8 cellular contexts compared by ENCODE assay signal in the genomic region with DNA sequence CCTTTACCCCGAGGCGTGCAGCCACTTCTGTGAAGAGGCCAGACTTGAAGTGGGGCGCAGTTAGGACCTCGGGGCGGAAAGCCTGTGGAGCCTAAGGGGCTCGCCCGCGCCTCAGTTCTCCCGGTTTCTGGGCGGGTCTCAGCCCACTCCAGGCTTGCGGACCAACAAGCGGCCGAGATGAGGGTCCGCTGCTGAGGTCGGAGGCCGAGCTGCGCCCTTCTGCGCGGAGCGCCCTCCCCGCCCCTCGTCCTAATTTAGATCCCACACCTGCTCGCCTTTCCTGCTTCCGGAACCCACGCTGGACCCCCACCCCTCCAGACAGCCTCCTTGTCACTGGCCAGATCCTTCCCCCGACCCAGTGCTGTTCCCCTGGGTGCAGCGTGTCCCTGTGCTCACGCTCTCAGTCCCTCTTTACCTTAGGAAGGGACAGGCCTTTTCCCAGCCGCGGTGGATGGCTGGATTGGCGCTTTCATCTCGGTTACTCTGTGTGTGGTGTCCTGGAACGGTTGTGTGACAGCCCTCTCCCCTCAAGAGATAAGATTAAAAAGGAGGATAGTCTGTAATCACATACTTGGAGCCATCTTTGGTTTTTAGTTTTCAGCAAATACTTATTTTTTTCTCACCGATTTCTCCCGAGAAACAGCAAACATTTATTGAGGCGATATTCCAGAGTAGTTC. TPM values are rescaled to one million over a fixed set of nuclear protein-coding genes. Genes with fewer than 3 reads are reported as not detected.
A peak's percentile ranks its signal among the peaks of the same experiment; 100 is the strongest.
DNase-seq lines count a peak whose midpoint lies in the region; ATAC-seq, FAIRE-seq and TF ChIP-seq lines count a peak whose summit lies in the region.

No MANE protein-coding gene starts in this region.

- H3K27ac ChIP-seq in HUES48 (ENCODE audit: low read depth, low read length) = peak overlapping the region; percentile 98
- H3K27ac ChIP-seq in adrenal gland = peak overlapping the region; percentile 25 to 96 (median 89)
- peak overlapping the region; percentile 85 to 95 for H3K27ac ChIP-seq in thoracic aorta

- H3K27me3 ChIP-seq in HUES48 (ENCODE audit: control insufficient read depth, insufficient read depth, low read length) (no peaks in the 10 kb centered on the region), adrenal gland (no peaks in the 10 kb centered on the region), kidney epithelial cell (ENCODE audit: control insufficient read depth, insufficient read depth, low read length) (no peaks in the 10 kb centered on the region), thoracic aorta (replicated peaks; ENCODE audit: insufficient read depth) (no peaks in the 10 kb centered on the region)

- DNase-seq in GM12891 (ENCODE audit: insufficient read length, low spot score) = no peak
- peak in 2 of 7 donors; percentile 36 to 53 for DNase-seq in adrenal gland
- DNase-seq in kidney epithelial cell (ENCODE audit: low read depth) = no peak
- no peak for DNase-seq in thoracic aorta (ENCODE audit: low spot score)
- DNase-seq in activated CD4-positive, CD25-positive, alpha-beta regulatory T cell treated with anti-CD3 and anti-CD28 coated beads, Interleukin-2, amount 50 U/mL, for 72 hours = no peak
- no peak for DNase-seq in AG08396 (ENCODE audit: low spot score)

- intact Hi-C loops in adrenal gland (cut with DNase I) = loop anchor here in 1 of 2 donors (10.0 kb wide), 1 partner anchor 324 kb away; no protein-coding TSS in a partner anchor

- peaks cover 12% of the 10 kb centered on the region for H3K4me1 ChIP-seq in HUES48 (ENCODE audit: control insufficient read depth, insufficient read depth, low read length)
- H3K4me1 ChIP-seq in adrenal gland (replicated peaks in 1 of 2) = peaks cover 22 to 32% of the 10 kb centered on the region in 2 donors
- peaks cover 12 to 29% of the 10 kb centered on the region in 2 donors for H3K4me1 ChIP-seq in thoracic aorta (ENCODE audit: control insufficient read depth in 1 of 2, low read depth in 2 of 2)

- WGBS in adrenal gland, 4 donors = 5 to 15% (median 7%) methylated on average over 14 to 36 of the region's 36 CpGs

- no peak for FAIRE-seq in GM12891 (lab: Jason Lieb, UNC)

- ATAC-seq in thoracic aorta (ENCODE audit: insufficient number of reproducible peaks, low FRiP score, low read depth) = no peak
- ATAC-seq in GM18861 (IDR thresholded peaks at IDR 0.05; ENCODE audit: unreplicated experiment) = no peak

- TF ChIP-seq POLR2A in GM12891 (IDR thresholded peaks at IDR 0.05; ENCODE audit: low read depth, low read length) (peak; percentile 71; the same call in 1 of the 2 replicates), adrenal gland (IDR thresholded peaks at IDR 0.05) (no peak)

- peaks cover 19% of the 10 kb centered on the region for H3K36me3 ChIP-seq in HUES48 (ENCODE audit: control insufficient read depth, insufficient read depth, low read length)
- peaks cover 0 to 17% of the 10 kb centered on the region in 2 donors for H3K36me3 ChIP-seq in adrenal gland (replicated peaks in 1 of 2)
- peaks cover 1% of the 10 kb centered on the region for H3K36me3 ChIP-seq in kidney epithelial cell (ENCODE audit: control insufficient read depth, insufficient read depth, low read length)
- H3K36me3 ChIP-seq in thoracic aorta = peaks cover 6% of the 10 kb centered on the region

- peak overlapping the region; percentile 83 for H3K9ac ChIP-seq in HUES48 (ENCODE audit: low read depth, low read length)

- no peaks in the 10 kb centered on the region for H3K9me3 ChIP-seq in HUES48 (ENCODE audit: control insufficient read depth, insufficient read depth, low read length)
- H3K9me3 ChIP-seq in adrenal gland (replicated peaks in 1 of 3) = no peaks in the 10 kb centered on the region
- H3K9me3 ChIP-seq in thoracic aorta = no peaks in the 10 kb centered on the region

- H3K4me3 ChIP-seq in HUES48 (ENCODE audit: low read depth, low read length) (peak overlapping the region; percentile 90), adrenal gland (peak overlapping the region in 3 of 4 donors; percentile 57 to 76 (median 65)), kidney epithelial cell (ENCODE audit: low read depth, low read length) (peak overlapping the region; percentile 78), thoracic aorta (peak overlapping the region; percentile 92)

- no peak for TF ChIP-seq CTCF in adrenal gland (IDR thresholded peaks at IDR 0.05)
- no peak for TF ChIP-seq CTCF in kidney epithelial cell (IDR thresholded peaks at IDR 0.05; ENCODE audit: insufficient read depth, low read length, poor library complexity, severe bottlenecking)
- no peak for TF ChIP-seq CTCF in thoracic aorta (IDR thresholded peaks at IDR 0.05)

TF ChIP-seq in GM12891, 5 proteins besides CTCF, POLR2A, EP300 and RAD21:
- TF ChIP-seq PAX5 (IDR thresholded peaks at IDR 0.05; ENCODE audit: insufficient read depth, low read length, severe bottlenecking) (no peak), POU2F2 (IDR thresholded peaks at IDR 0.05; ENCODE audit: low read depth, low read length) (no peak), POLR2AphosphoS5 (IDR thresholded peaks at IDR 0.05; ENCODE audit: low read depth, low read length) (peak; percentile 73)

RNA-seq across cellular contexts. Expression of a gene that starts 0.9 kb away (rescaled TPM):
- 25.2 TPM for polyA plus RNA-seq in GM12891 (2012; ENCODE audit: low read depth, missing spikeins)
- total RNA-seq in adrenal gland (10 to 100 TPM; 21.3 to 61.4 (median 49.7) TPM), kidney epithelial cell (50.8 and 65.9 TPM in 2 replicates), thoracic aorta (10 to 100 TPM; 46.5 to 55.8 TPM)
- polyA plus RNA-seq in adrenal gland = 10 to 100 TPM; 19.6 to 81.4 (median 47.1) TPM

RNA-seq across cellular contexts. Expression of a gene that starts 13.8 kb away (rescaled TPM):
- polyA plus RNA-seq in GM12891 (2012; ENCODE audit: low read depth, missing spikeins) = 22.5 TPM
- total RNA-seq in adrenal gland = 10 to 100 TPM; 21.8 to 48.6 (median 40.3) TPM
- polyA plus RNA-seq in adrenal gland = 10 to 100 TPM; 22.8 to 89.3 (median 79.1) TPM
- 35.0 and 40.5 TPM in 2 replicates for total RNA-seq in kidney epithelial cell
- total RNA-seq in thoracic aorta = 10 to 100 TPM; 20.4 to 42.8 TPM

RNA-seq across cellular contexts. Expression of a gene that starts 18.9 kb away (rescaled TPM):
- polyA plus RNA-seq in GM12891 (2012; ENCODE audit: low read depth, missing spikeins) = 46.6 TPM
- total RNA-seq in adrenal gland = 10 to 100 TPM; 51.7 to 92.6 (median 66.6) TPM
- 10 to 100 TPM; 37.1 to 80.6 (median 51.3) TPM for polyA plus RNA-seq in adrenal gland
- 35.7 and 41.7 TPM in 2 replicates for total RNA-seq in kidney epithelial cell
- total RNA-seq in thoracic aorta = 10 to 100 TPM; 48.2 to 55.4 TPM

RNA-seq across cellular contexts. Expression of a gene that starts 30.1 kb away (rescaled TPM):
- 0.83 TPM for polyA plus RNA-seq in GM12891 (2012; ENCODE audit: low read depth, missing spikeins)
- under 1 TPM in 6 of 8 donors, not detected in 2; 0.22 to 0.83 (median 0.45) TPM for total RNA-seq in adrenal gland
- under 1 TPM; 0.13 to 0.48 (median 0.16) TPM for polyA plus RNA-seq in adrenal gland
- total RNA-seq in kidney epithelial cell = not detected in 2 replicates
- 1 to 10 TPM; 2.3 to 3.9 TPM for total RNA-seq in thoracic aorta

RNA-seq across cellular contexts. Expression of a gene that starts 58.9 kb away (rescaled TPM):
- polyA plus RNA-seq in GM12891 (2012; ENCODE audit: low read depth, missing spikeins) = 6.7 TPM
- total RNA-seq in adrenal gland (1 to 10 TPM in 2 of 8 donors, under 1 TPM in 5, not detected in 1; 0.49 to 2.6 (median 0.83) TPM), kidney epithelial cell (3.1 and 3.8 TPM in 2 replicates), thoracic aorta (1 to 10 TPM in 1 of 2 donors, under 1 TPM in 1; 0.85 to 2.6 TPM)
- polyA plus RNA-seq in adrenal gland = 1 to 10 TPM in 2 of 3 donors, under 1 TPM in 1; 0.42 to 2.6 (median 1.5) TPM
